Comparison of ENCODE assay signal across 9 cellular contexts in the genomic region with DNA sequence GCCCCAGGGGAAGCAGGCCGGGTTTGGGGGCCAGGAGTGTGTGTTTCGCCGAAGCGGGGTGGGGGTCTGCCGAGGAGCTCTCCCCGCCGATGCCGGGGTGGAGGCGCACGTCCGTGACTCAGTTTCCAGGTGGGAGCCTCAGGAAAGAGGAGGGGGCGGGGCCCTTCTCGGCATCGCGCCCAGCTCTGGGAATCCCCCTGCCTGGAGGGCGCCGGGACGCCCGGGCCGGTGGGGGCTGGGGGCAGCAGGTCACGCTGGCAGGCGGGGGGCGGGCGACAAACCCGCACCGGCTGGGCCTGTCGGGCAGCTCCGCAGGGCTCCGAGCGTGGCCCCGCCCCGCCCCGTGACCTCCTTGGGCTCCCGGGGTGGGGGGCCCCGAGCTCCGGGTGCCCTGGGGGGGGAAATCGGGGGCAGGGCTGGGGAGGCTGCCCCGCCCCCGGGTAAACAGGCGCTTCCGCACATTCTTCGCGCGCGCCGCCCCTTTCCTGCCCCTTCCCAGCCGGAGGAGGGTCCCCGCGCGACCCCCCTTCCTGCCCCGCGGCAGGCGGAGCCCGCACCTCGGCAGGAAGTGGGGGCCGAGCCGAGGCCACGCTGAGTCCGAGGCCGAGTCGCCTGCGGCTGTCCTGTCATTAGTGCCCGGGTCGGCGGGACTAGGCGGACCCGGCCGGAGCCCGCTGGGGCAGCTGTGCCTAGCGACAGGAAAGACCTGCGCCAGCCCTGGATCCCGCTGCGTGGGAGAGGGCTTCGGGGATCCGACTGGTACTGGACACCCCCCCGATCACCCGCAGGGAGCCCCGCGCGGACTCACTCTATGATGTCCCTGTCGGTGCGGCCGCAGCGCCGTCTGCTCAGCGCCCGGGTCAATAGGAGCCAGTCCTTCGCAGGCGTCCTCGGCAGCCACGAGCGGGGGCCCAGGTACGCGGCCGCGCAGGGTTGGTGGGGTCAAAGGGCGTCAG. TPM values are rescaled to one million over a fixed set of nuclear protein-coding genes. Genes with fewer than 3 reads are reported as not detected.
DNase-seq lines count a peak whose midpoint lies in the region; ATAC-seq and TF ChIP-seq lines count a peak whose summit lies in the region.
"Had no signal": no experiment of that assay in that cellular context is flagged by ENCODE, and none has a peak within 500 bp of the region (broad histone marks: within the 10 kb centered on the region; RNA-seq: fewer than 3 reads in every experiment).

No MANE protein-coding gene starts in this region.

- no peaks in the 10 kb centered on the region for H3K27me3 Mint-ChIP-seq in activated T-helper 17 cell treated with anti-CD3 and anti-CD28 coated beads, Interleukin-2, amount 50 U/mL, for 72 hours

- H2AFZ ChIP-seq in neuronal stem cell (ENCODE audit: low read length), result peak overlapping the region; percentile 83

- no CpG with 5 or more reads among the region's 97 CpGs for WGBS in neuronal stem cell (ENCODE audit: extremely low coverage in 2 of 2, insufficient read length in 2 of 2, insufficient replicate concordance in 1 of 2), 2 donors
- WGBS in aorta, 2 donors, result 3% methylated on average over 59 to 97 of the region's 97 CpGs

- TF ChIP-seq CTCF in GM13976 (IDR thresholded peaks at IDR 0.05; ENCODE audit: borderline replicate concordance, control extremely low read depth, extremely low read depth, insufficient read depth, missing control alignments) (no peak), foreskin fibroblast (IDR thresholded peaks at IDR 0.05; ENCODE audit: low read depth, low read length) (no peak)

- DNase-seq in GM13976 (ENCODE audit: low spot score) (peak; percentile 89), foreskin fibroblast (peak in 1 of 2 donors; percentile 72), neuronal stem cell (ENCODE audit: low spot score) (no peak), aorta (peak; percentile 74 to 89), NOMO-1 (lab: John Stamatoyannopoulos, UW; ENCODE audit: unreplicated experiment in 2 of 2) (no peak)
- DNase-seq in Jurkat, Clone E6-1 (ENCODE audit: low read depth, low spot score), result no peak

- H2BK5ac ChIP-seq in neuronal stem cell (ENCODE audit: low read length), result no peak overlapping the region

- H3K23ac ChIP-seq in neuronal stem cell (ENCODE audit: low read depth, low read length, poor library complexity), result peak overlapping the region; percentile 29

- no peaks in the 10 kb centered on the region for H3K9me3 Mint-ChIP-seq in activated T-helper 17 cell treated with anti-CD3 and anti-CD28 coated beads, Interleukin-2, amount 50 U/mL, for 72 hours

- H3K27me3 ChIP-seq in neuronal stem cell (ENCODE audit: control insufficient read depth in 3 of 3, insufficient read depth in 3 of 3, low read depth in 1 of 3, low read length in 3 of 3) (peaks cover 0 to 60% (median 7%) of the 10 kb centered on the region in 3 experiments), aorta (ENCODE audit: control insufficient read depth in 1 of 2, insufficient read depth in 2 of 2, low read length in 1 of 2) (no peaks in the 10 kb centered on the region)

- H3K27ac Mint-ChIP-seq in activated T-helper 17 cell treated with anti-CD3 and anti-CD28 coated beads, Interleukin-2, amount 50 U/mL, for 72 hours, result no peak overlapping the region

- peak overlapping the region; percentile 97 for H3K4me2 ChIP-seq in neuronal stem cell (ENCODE audit: insufficient read depth, low read length, poor library complexity, severe bottlenecking)

- H2BK15ac ChIP-seq in neuronal stem cell (ENCODE audit: low read length), result no peak overlapping the region

- H4K91ac ChIP-seq in neuronal stem cell (ENCODE audit: low read depth, low read length, poor library complexity), result no peak overlapping the region

- peak overlapping the region; percentile 31 for H3K14ac ChIP-seq in neuronal stem cell (ENCODE audit: low read length)

- peak overlapping the region; percentile 35 for H2BK12ac ChIP-seq in neuronal stem cell (ENCODE audit: low read length)

- H3K9me3 ChIP-seq in neuronal stem cell (replicated peaks in 1 of 2; ENCODE audit: control insufficient read depth in 2 of 2, insufficient read depth in 1 of 2, low read depth in 1 of 2, low read length in 2 of 2), result peaks cover 0 to 3% of the 10 kb centered on the region in 2 donors
- no peaks in the 10 kb centered on the region for H3K9me3 ChIP-seq in aorta (ENCODE audit: control insufficient read depth, low read length)

- intact Hi-C loops in aorta (cut with DNase I), result no loop called here

- peak overlapping the region; percentile 88 for H3K4me3 Mint-ChIP-seq in activated T-helper 17 cell treated with anti-CD3 and anti-CD28 coated beads, Interleukin-2, amount 50 U/mL, for 72 hours

- peak overlapping the region; percentile 32 for H3K4me3 ChIP-seq in Jurkat, Clone E6-1 (ENCODE audit: low read length)
- peak overlapping the region; percentile 64 to 67 for H3K4me3 ChIP-seq in foreskin fibroblast (ENCODE audit: low read depth in 1 of 2, low read length in 2 of 2)
- peak overlapping the region; percentile 56 to 86 for H3K4me3 ChIP-seq in neuronal stem cell (ENCODE audit: low read length in 2 of 2)
- peak overlapping the region; percentile 14 to 66 for H3K4me3 ChIP-seq in aorta (ENCODE audit: low read length in 2 of 2)

- in situ Hi-C loops in GM13976 (cut with MboI; ENCODE audit: low sequenced_read_pairs, unreplicated experiment), result loop anchor here (10.0 to 25.0 kb wide), 2 partner anchors 107 to 274 kb away; a partner anchor contains a TSS

- H3K27ac ChIP-seq in neuronal stem cell (replicated peaks; ENCODE audit: low read length) (no peak overlapping the region), aorta (ENCODE audit: low read depth in 1 of 2, low read length in 2 of 2) (peak overlapping the region in 1 of 2 donors; percentile 19)

- peaks cover 26 to 45% of the 10 kb centered on the region in 2 donors for H3K36me3 ChIP-seq in neuronal stem cell (replicated peaks in 1 of 2; ENCODE audit: control insufficient read depth in 2 of 2, insufficient read depth in 2 of 2, low read length in 2 of 2)
- no peaks in the 10 kb centered on the region for H3K36me3 ChIP-seq in aorta (ENCODE audit: control insufficient read depth in 1 of 2, insufficient read depth in 2 of 2, low read length in 1 of 2)

- no peak overlapping the region for H3K4ac ChIP-seq in neuronal stem cell (ENCODE audit: low read length)

- peak; percentile 59 for ATAC-seq in activated T-helper 17 cell treated with anti-CD3 and anti-CD28 coated beads, Interleukin-2, amount 50 U/mL, for 72 hours (replicated peaks)
- ATAC-seq in aorta (ENCODE audit: low FRiP score) (peak; percentile 67), GM18873 (IDR thresholded peaks at IDR 0.05; ENCODE audit: low FRiP score, unreplicated experiment) (no peak)

- H3K79me1 ChIP-seq in neuronal stem cell (ENCODE audit: low read depth, low read length), result peaks cover 3% of the 10 kb centered on the region

- H3K4me1 ChIP-seq in neuronal stem cell (ENCODE audit: control insufficient read depth in 2 of 2, insufficient read depth in 1 of 2, low read depth in 1 of 2, low read length in 2 of 2), result peaks cover 8 to 13% of the 10 kb centered on the region in 2 donors
- no peaks in the 10 kb centered on the region for H3K4me1 ChIP-seq in aorta (ENCODE audit: control insufficient read depth in 1 of 2, insufficient read depth in 2 of 2, low read length in 2 of 2)

- no peak overlapping the region for H2BK120ac ChIP-seq in neuronal stem cell (ENCODE audit: low read depth, low read length)

- H3K4me1 Mint-ChIP-seq in activated T-helper 17 cell treated with anti-CD3 and anti-CD28 coated beads, Interleukin-2, amount 50 U/mL, for 72 hours, result peaks cover 28% of the 10 kb centered on the region

- no peak overlapping the region for H4K8ac ChIP-seq in neuronal stem cell (ENCODE audit: low read depth, low read length)

- H3K18ac ChIP-seq in neuronal stem cell (ENCODE audit: low read length), result peak overlapping the region; percentile 90

- peaks cover 44% of the 10 kb centered on the region for H3K36me3 Mint-ChIP-seq in activated T-helper 17 cell treated with anti-CD3 and anti-CD28 coated beads, Interleukin-2, amount 50 U/mL, for 72 hours (ENCODE audit: low read depth)

- peak overlapping the region; percentile 91 for H3K9ac ChIP-seq in neuronal stem cell (ENCODE audit: low read depth, low read length, poor library complexity)

- H2AK5ac ChIP-seq in neuronal stem cell (ENCODE audit: low read depth, low read length), result peak overlapping the region; percentile 87

RNA-seq across cellular contexts. Expression of a gene that starts 9.3 kb away (rescaled TPM):
- polyA plus RNA-seq in Jurkat, Clone E6-1 (2012; ENCODE audit: insufficient read depth, insufficient read length), result 31.6 TPM
- 10 to 100 TPM; 30.4 to 57.0 TPM for total RNA-seq in activated T-helper 17 cell treated with anti-CD3 and anti-CD28 coated beads, Interleukin-2, amount 50 U/mL, for 72 hours
- polyA plus RNA-seq in neuronal stem cell (2013, experiment 1 of 2), result 23.0 TPM
- polyA plus RNA-seq in neuronal stem cell (2013, experiment 2 of 2), result 23.4 TPM
- total RNA-seq in aorta, result 100 to 1,000 TPM; 105 to 120 TPM
- polyA plus RNA-seq in aorta, result 10 to 100 TPM; 22.7 to 65.5 TPM

RNA-seq across cellular contexts. Expression of a gene that starts 24.4 kb away (rescaled TPM):
- 91.9 TPM for polyA plus RNA-seq in Jurkat, Clone E6-1 (2012; ENCODE audit: insufficient read depth, insufficient read length)
- 10 to 100 TPM; 41.2 to 49.4 TPM for total RNA-seq in activated T-helper 17 cell treated with anti-CD3 and anti-CD28 coated beads, Interleukin-2, amount 50 U/mL, for 72 hours
- 40.2 TPM for polyA plus RNA-seq in neuronal stem cell (2013, experiment 1 of 2)
- 39.4 TPM for polyA plus RNA-seq in neuronal stem cell (2013, experiment 2 of 2)
- 10 to 100 TPM; 28.5 to 35.8 TPM for total RNA-seq in aorta
- 10 to 100 TPM; 16.5 to 25.8 TPM for polyA plus RNA-seq in aorta

RNA-seq across cellular contexts. Expression of a gene that starts 54.6 kb away (rescaled TPM):
- polyA plus RNA-seq in Jurkat, Clone E6-1 (2012; ENCODE audit: insufficient read depth, insufficient read length), result not detected
- total RNA-seq in activated T-helper 17 cell treated with anti-CD3 and anti-CD28 coated beads, Interleukin-2, amount 50 U/mL, for 72 hours, result not detected
- not detected for polyA plus RNA-seq in neuronal stem cell (2013, experiment 1 of 2)
- polyA plus RNA-seq in neuronal stem cell (2013, experiment 2 of 2), result not detected
- total RNA-seq in aorta, result not detected
- polyA plus RNA-seq in aorta, result 1 to 10 TPM in 1 of 2 donors, not detected in 1; 1.5 TPM
- total RNA-seq: RPMI7951 had no signal

RNA-seq across cellular contexts. Expression of a gene that starts 57.0 kb away (rescaled TPM):
- polyA plus RNA-seq in Jurkat, Clone E6-1 (2012; ENCODE audit: insufficient read depth, insufficient read length), result 43.7 TPM
- total RNA-seq in activated T-helper 17 cell treated with anti-CD3 and anti-CD28 coated beads, Interleukin-2, amount 50 U/mL, for 72 hours, result 10 to 100 TPM; 20.6 to 42.1 TPM
- polyA plus RNA-seq in neuronal stem cell (2013, experiment 1 of 2), result 20.8 TPM
- 20.9 TPM for polyA plus RNA-seq in neuronal stem cell (2013, experiment 2 of 2)
- total RNA-seq in aorta, result 10 to 100 TPM; 58.7 to 62.0 TPM
- polyA plus RNA-seq in aorta, result 10 to 100 TPM; 52.0 to 88.0 TPM

Comparison
In these comparisons a context has a peak if more than half of its experiments do, and no peak if none do; other contexts are left out.
1. DNase-seq: peak in GM13976 (single experiment) and aorta (2 of 2); none in Jurkat, Clone E6-1 (single experiment), neuronal stem cell (single experiment) and NOMO-1 (0 of 2).
2. Peak in every context shown above with its lines, with median percentiles within 50 percentile points of each other: H3K4me3 ChIP-seq.